In the genomic region with DNA sequence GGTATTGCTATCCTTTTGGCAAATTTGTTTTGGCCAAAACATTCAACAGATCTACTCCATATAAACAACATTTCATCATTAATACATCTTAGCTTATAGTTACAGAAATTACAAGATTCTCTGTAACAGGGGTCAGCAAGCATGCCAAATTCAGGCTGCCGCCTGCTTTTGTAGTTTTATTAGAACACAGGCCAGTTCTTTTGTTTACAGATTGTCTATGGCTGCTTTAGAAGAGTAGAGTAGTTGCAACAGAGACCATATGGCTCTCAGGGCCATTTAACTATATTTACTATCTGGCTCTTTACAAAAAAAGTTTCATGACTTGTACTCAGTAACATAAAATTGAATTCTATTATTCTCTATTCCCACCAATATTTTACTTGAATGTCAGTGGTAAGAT, we compare ENCODE assay signal across 20 cellular contexts.
"Had no signal": no experiment of that assay in that cellular context is flagged by ENCODE, and none has a peak within 500 bp of the region (broad histone marks: within the 10 kb centered on the region; RNA-seq: fewer than 3 reads in every experiment).

No MANE protein-coding gene starts in this region.

- ATAC-seq: left lung; natural killer cell; psoas muscle; right cardiac atrium; stimulated activated memory B cell treated with anti-CD40 and anti-IgM and Interleukin-4, amounts not matched to agents 10 μg/mL and 1 μg/mL and 100 μg/mL, for 72 hours; stimulated activated naive CD8-positive, alpha-beta T cell treated with anti-CD3 and anti-CD28 coated beads, Interleukin-15, Interleukin-2, amounts not matched to agents 100 U/mL and 50 U/mL, for 24 hours had no signal

- DNase-seq: effector memory CD4-positive, alpha-beta T cell; kidney; left lung; mammary epithelial cell; natural killer cell; occipital lobe; ovary; posterior cingulate gyrus; psoas muscle; right cardiac atrium; spleen; stimulated activated CD4-positive, alpha-beta T cell treated with anti-CD3 and anti-CD28 coated beads, Interleukin-4, amount 100 ng/mL, for 4 hours; stimulated activated naive CD8-positive, alpha-beta T cell treated with anti-CD3 and anti-CD28 coated beads, Interleukin-15, Interleukin-2, amounts not matched to agents 100 U/mL and 50 U/mL, for 24 hours; substantia nigra; upper lobe of left lung had no signal

- H3K27ac ChIP-seq: esophagus muscularis mucosa, left lung, ovary, psoas muscle, skin epidermis, spleen, thoracic aorta, tibial nerve, upper lobe of left lung had no signal

- H3K27me3 ChIP-seq: esophagus muscularis mucosa, left lung, ovary, spleen, tibial nerve, upper lobe of left lung had no signal

- H3K9me3 ChIP-seq: esophagus muscularis mucosa, left lung, ovary, psoas muscle, spleen, thoracic aorta, tibial nerve, upper lobe of left lung had no signal

- H3K36me3 ChIP-seq: ovary, thoracic aorta had no signal

- H3K4me3 ChIP-seq: esophagus muscularis mucosa, left lung, ovary, psoas muscle, skin epidermis, spleen, thoracic aorta, tibial nerve, upper lobe of left lung had no signal
